ENCODE assay signal across 25 cellular contexts in genomic region chr18:79614211-79615028, GRCh38.
DNase-seq lines count a peak whose midpoint lies in the region; TF ChIP-seq lines count a peak whose summit lies in the region.
"Had no signal": no experiment of that assay in that cellular context is flagged by ENCODE, and none has a peak within 500 bp of the region (broad histone marks: within the 10 kb centered on the region; RNA-seq: fewer than 3 reads in every experiment).

No MANE protein-coding gene starts in this region.

- no peaks in the 10 kb centered on the region for H3K9me3 ChIP-seq in sigmoid colon
- H3K9me3 ChIP-seq: psoas muscle had no signal

- no peaks in the 10 kb centered on the region for H3K4me1 Mint-ChIP-seq in glutamatergic neuron (ENCODE audit: low read depth, unreplicated experiment)
- H3K4me1 Mint-ChIP-seq: activated naive CD4-positive, alpha-beta T cell treated with anti-CD3 and anti-CD28 coated beads, Interleukin-2, amount 10 ng/mL, durations not matched to agents 7 days and 5 days; B cell had no signal

- TF ChIP-seq POLR2A in sigmoid colon (IDR thresholded peaks at IDR 0.05), result no peak

- no peak for TF ChIP-seq EP300 in sigmoid colon (IDR thresholded peaks at IDR 0.05)

- WGBS in sigmoid colon, 2 donors, result 79 to 88% methylated on average over 26 of the region's 26 CpGs

- no peaks in the 10 kb centered on the region for H3K27me3 Mint-ChIP-seq in glutamatergic neuron (ENCODE audit: unreplicated experiment)
- H3K27me3 Mint-ChIP-seq: activated naive CD4-positive, alpha-beta T cell treated with anti-CD3 and anti-CD28 coated beads, Interleukin-2, amount 10 ng/mL, durations not matched to agents 7 days and 5 days had no signal

- no peaks in the 10 kb centered on the region for H3K36me3 ChIP-seq in sigmoid colon

- peak; percentile 18 for DNase-seq in activated CD4-positive, CD25-positive, alpha-beta regulatory T cell treated with anti-CD3 and anti-CD28 coated beads, Interleukin-2, amount 50 U/mL, for 72 hours
- no peak for DNase-seq in activated CD4-positive, CD25-positive, alpha-beta regulatory T cell (lab: John Stamatoyannopoulos, UW)
- DNase-seq in NCI-H69 (lab: John Stamatoyannopoulos, UW) (peak; percentile 30), glutamatergic neuron (peak; percentile 9), sigmoid colon (peak; percentile 29), cerebellar cortex (ENCODE audit: low spot score) (no peak), RKO (ENCODE audit: low spot score) (no peak), foreskin fibroblast (no peak)
- DNase-seq: activated CD4-positive, alpha-beta T cell treated with anti-CD3 and anti-CD28 coated beads for 4 hours; activated naive CD4-positive, alpha-beta T cell treated with anti-CD3 and anti-CD28 coated beads, Interleukin-2, amount 10 ng/mL, durations not matched to agents 7 days and 5 days; activated T-cell treated with anti-CD3 and anti-CD28 coated beads, Interleukin-2, amount 50 U/mL, for 48 hours; COR-L47; DMS79 treated with DMSO at 0.1 percent for 48 hours; Karpas-422; NCI-H1930; NCI-H446 treated with DMSO at 0.1 percent for 48 hours; PC-9; small intestine; stimulated activated CD4-positive, alpha-beta T cell treated with anti-CD3 and anti-CD28 coated beads, Interleukin-2, amount 100 ng/mL, for 24 hours; substantia nigra; T-helper 1 cell had no signal

- no peak overlapping the region for H3K27ac ChIP-seq in sigmoid colon
- H3K27ac ChIP-seq: PC-9, psoas muscle had no signal

- H3K27me3 ChIP-seq in sigmoid colon, result peaks cover 0 to 5% (median 0%) of the 10 kb centered on the region in 3 donors

- intact Hi-C loops in sigmoid colon (cut with DNase I), result no loop called here

- H3K9me3 Mint-ChIP-seq in glutamatergic neuron (ENCODE audit: unreplicated experiment), result peaks cover 2% of the 10 kb centered on the region
- H3K9me3 Mint-ChIP-seq: GM23338 had no signal

- H3K4me3 ChIP-seq in sigmoid colon (no peak overlapping the region), foreskin fibroblast (ENCODE audit: low read depth in 1 of 2, low read length in 2 of 2) (no peak overlapping the region)
- H3K4me3 ChIP-seq: GM23338, lung, PC-9, psoas muscle had no signal

- no peaks in the 10 kb centered on the region for H3K36me3 Mint-ChIP-seq in glutamatergic neuron (ENCODE audit: unreplicated experiment)
- H3K36me3 Mint-ChIP-seq: activated naive CD4-positive, alpha-beta T cell treated with anti-CD3 and anti-CD28 coated beads, Interleukin-2, amount 10 ng/mL, durations not matched to agents 7 days and 5 days had no signal

- peaks cover 0 to 7% (median 3%) of the 10 kb centered on the region in 4 donors for H3K4me1 ChIP-seq in sigmoid colon
- H3K4me1 ChIP-seq: psoas muscle had no signal

- no peak for TF ChIP-seq CTCF in glutamatergic neuron (IDR thresholded peaks at IDR 0.05; ENCODE audit: partially characterized antibody, unreplicated experiment)
- TF ChIP-seq CTCF in sigmoid colon (IDR thresholded peaks at IDR 0.05), result no peak
- no peak for TF ChIP-seq CTCF in foreskin fibroblast (IDR thresholded peaks at IDR 0.05; ENCODE audit: low read depth, low read length)

- no peak overlapping the region for H3K27ac Mint-ChIP-seq in glutamatergic neuron (ENCODE audit: unreplicated experiment)
- H3K27ac Mint-ChIP-seq: activated naive CD4-positive, alpha-beta T cell treated with anti-CD3 and anti-CD28 coated beads, Interleukin-2, amount 10 ng/mL, durations not matched to agents 7 days and 5 days; B cell; GM23338 had no signal

- no peak overlapping the region for H3K4me3 Mint-ChIP-seq in glutamatergic neuron (ENCODE audit: unreplicated experiment)
- H3K4me3 Mint-ChIP-seq: activated naive CD4-positive, alpha-beta T cell treated with anti-CD3 and anti-CD28 coated beads, Interleukin-2, amount 10 ng/mL, durations not matched to agents 7 days and 5 days; B cell; GM23338 had no signal

Comparison
In these comparisons a context has a peak if more than half of its experiments do, and no peak if none do; other contexts are left out.
1. DNase-seq: peak in activated CD4-positive, CD25-positive, alpha-beta regulatory T cell treated with anti-CD3 and anti-CD28 coated beads, Interleukin-2, amount 50 U/mL, for 72 hours (single experiment), NCI-H69 (single experiment), glutamatergic neuron (single experiment) and sigmoid colon (single experiment); none in activated CD4-positive, CD25-positive, alpha-beta regulatory T cell (0 of 4), cerebellar cortex (single experiment), RKO (single experiment) and foreskin fibroblast (0 of 2).